ENCODE assay signal across 1 cellular context in the genomic region with DNA sequence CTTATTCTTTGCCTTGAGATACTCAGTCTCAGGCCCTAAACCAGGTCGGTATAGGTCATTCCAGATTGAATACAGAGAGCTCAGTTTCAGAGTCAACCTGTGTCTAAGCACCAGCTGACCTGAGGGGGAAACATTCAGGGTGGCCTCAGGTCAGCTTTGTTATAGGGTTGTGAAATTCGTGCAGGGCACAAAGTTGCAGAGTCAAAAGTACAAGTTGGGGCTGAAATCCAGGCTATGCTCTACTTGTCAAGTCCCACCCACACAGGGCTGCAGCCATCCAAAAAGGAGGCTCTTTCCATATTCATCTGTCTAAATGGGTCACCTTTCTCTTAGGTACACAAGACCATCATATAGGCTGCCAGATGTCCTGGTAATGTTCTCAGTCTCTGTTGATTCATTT.
TF ChIP-seq lines count a peak whose summit lies in the region.

No MANE protein-coding gene starts in this region.

TF ChIP-seq in liver, 16 proteins besides CTCF, POLR2A, EP300 and RAD21 (continued from another document):
- TF ChIP-seq, protein P1, sequence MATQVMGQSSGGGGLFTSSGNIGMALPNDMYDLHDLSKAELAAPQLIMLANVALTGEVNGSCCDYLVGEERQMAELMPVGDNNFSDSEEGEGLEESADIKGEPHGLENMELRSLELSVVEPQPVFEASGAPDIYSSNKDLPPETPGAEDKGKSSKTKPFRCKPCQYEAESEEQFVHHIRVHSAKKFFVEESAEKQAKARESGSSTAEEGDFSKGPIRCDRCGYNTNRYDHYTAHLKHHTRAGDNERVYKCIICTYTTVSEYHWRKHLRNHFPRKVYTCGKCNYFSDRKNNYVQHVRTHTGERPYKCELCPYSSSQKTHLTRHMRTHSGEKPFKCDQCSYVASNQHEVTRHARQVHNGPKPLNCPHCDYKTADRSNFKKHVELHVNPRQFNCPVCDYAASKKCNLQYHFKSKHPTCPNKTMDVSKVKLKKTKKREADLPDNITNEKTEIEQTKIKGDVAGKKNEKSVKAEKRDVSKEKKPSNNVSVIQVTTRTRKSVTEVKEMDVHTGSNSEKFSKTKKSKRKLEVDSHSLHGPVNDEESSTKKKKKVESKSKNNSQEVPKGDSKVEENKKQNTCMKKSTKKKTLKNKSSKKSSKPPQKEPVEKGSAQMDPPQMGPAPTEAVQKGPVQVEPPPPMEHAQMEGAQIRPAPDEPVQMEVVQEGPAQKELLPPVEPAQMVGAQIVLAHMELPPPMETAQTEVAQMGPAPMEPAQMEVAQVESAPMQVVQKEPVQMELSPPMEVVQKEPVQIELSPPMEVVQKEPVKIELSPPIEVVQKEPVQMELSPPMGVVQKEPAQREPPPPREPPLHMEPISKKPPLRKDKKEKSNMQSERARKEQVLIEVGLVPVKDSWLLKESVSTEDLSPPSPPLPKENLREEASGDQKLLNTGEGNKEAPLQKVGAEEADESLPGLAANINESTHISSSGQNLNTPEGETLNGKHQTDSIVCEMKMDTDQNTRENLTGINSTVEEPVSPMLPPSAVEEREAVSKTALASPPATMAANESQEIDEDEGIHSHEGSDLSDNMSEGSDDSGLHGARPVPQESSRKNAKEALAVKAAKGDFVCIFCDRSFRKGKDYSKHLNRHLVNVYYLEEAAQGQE (IDR thresholded peaks at IDR 0.05) = peak; percentile 32
- TF ChIP-seq HNF4A (conservative IDR thresholded peaks at IDR 0.05) (peak; percentile 90 to 91), JUND (IDR thresholded peaks at IDR 0.05) (peak; percentile 51 to 76), FOXA2 (IDR thresholded peaks at IDR 0.05) (no peak), TAF1 (conservative IDR thresholded peaks at IDR 0.05) (no peak), HNF4G (IDR thresholded peaks at IDR 0.05) (peak; percentile 69), SP1 (IDR thresholded peaks at IDR 0.05) (peak; percentile 90), FOXA1 (IDR thresholded peaks at IDR 0.05) (no peak), YY1 (IDR thresholded peaks at IDR 0.05) (peak; percentile 44), EGR1 (IDR thresholded peaks at IDR 0.05; ENCODE audit: low read depth in 2 of 2) (peak in 1 of 2 donors; percentile 44), NR2F2 (IDR thresholded peaks at IDR 0.05) (peak; percentile 19), RXRA (IDR thresholded peaks at IDR 0.05) (peak; percentile 97 to 98)
- TF ChIP-seq, protein P2, sequence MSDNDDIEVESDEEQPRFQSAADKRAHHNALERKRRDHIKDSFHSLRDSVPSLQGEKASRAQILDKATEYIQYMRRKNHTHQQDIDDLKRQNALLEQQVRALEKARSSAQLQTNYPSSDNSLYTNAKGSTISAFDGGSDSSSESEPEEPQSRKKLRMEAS (IDR thresholded peaks at IDR 0.05) = peak; percentile 23
- TF ChIP-seq, protein P3, sequence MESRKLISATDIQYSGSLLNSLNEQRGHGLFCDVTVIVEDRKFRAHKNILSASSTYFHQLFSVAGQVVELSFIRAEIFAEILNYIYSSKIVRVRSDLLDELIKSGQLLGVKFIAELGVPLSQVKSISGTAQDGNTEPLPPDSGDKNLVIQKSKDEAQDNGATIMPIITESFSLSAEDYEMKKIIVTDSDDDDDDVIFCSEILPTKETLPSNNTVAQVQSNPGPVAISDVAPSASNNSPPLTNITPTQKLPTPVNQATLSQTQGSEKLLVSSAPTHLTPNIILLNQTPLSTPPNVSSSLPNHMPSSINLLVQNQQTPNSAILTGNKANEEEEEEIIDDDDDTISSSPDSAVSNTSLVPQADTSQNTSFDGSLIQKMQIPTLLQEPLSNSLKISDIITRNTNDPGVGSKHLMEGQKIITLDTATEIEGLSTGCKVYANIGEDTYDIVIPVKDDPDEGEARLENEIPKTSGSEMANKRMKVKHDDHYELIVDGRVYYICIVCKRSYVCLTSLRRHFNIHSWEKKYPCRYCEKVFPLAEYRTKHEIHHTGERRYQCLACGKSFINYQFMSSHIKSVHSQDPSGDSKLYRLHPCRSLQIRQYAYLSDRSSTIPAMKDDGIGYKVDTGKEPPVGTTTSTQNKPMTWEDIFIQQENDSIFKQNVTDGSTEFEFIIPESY (IDR thresholded peaks at IDR 0.05) = peak; percentile 44
- TF ChIP-seq, protein P4, sequence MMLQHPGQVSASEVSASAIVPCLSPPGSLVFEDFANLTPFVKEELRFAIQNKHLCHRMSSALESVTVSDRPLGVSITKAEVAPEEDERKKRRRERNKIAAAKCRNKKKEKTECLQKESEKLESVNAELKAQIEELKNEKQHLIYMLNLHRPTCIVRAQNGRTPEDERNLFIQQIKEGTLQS (IDR thresholded peaks at IDR 0.05) = no peak
